In the genomic region with DNA sequence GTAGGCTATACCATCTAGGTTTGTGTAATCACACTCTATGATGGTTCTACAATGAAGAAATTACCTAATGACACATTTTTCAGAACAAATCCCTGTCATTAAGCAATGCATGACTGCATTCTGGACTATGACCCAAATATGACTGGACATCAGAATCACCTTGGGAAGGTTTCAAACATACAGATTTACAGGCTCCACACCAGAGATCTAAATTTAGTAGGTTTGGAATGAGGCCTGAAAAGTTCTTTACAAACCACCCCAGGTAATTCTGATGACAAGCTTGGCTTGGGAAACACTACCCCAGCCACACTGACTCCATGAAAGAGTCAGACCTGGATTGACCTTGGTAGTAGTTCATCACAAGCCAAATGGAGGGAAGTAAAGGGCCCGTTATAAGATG, we compare ENCODE assay signal across 24 cellular contexts.
"Had no signal": no experiment of that assay in that cellular context is flagged by ENCODE, and none has a peak within 500 bp of the region (broad histone marks: within the 10 kb centered on the region; RNA-seq: fewer than 3 reads in every experiment).

No MANE protein-coding gene starts in this region.

- DNase-seq: activated CD4-positive, alpha-beta T cell treated with anti-CD3 and anti-CD28 coated beads for 48 hours; activated CD4-positive, alpha-beta T cell treated with anti-CD3 and anti-CD28 coated beads, Interleukin-2, amount 50 U/mL, for 4 hours; activated CD4-positive, CD25-positive, alpha-beta regulatory T cell treated with anti-CD3 and anti-CD28 coated beads, Interleukin-2, amount 50 U/mL, for 72 hours; activated CD8-positive, alpha-beta memory T cell treated with anti-CD3 and anti-CD28 coated beads, Interleukin-2, amount 50 U/mL, for 48 hours; activated CD8-positive, alpha-beta T cell treated with anti-CD3 and anti-CD28 coated beads, Interleukin-2, amount 10 ng/mL, durations not matched to agents 7 days and 5 days; activated naive CD4-positive, alpha-beta T cell treated with anti-CD3 and anti-CD28 coated beads, Interleukin-2, amount 50 U/mL, for 16 hours; activated naive CD8-positive, alpha-beta T cell treated with anti-CD3 and anti-CD28 coated beads, Interleukin-2, amount 10 ng/mL, durations not matched to agents 7 days and 5 days; activated T-cell treated with anti-CD3 and anti-CD28 coated beads, Interleukin-2, amount 50 U/mL, for 1 hour; adrenal gland; anterior cingulate cortex; KG1; NCI-H1092; NCI-H1417; NCI-H1694; NCI-H2029 treated with DMSO at 0.1 percent for 48 hours; NCI-H345; NCI-H510A; NCI-H526 treated with DMSO at 0.1 percent for 48 hours; NCI-H82; SHP77 treated with DMSO at 0.1 percent for 48 hours; T-helper 17 cell; T-helper 9 cell had no signal

- H3K27me3 Mint-ChIP-seq: activated naive CD8-positive, alpha-beta T cell treated with anti-CD3 and anti-CD28 coated beads, Interleukin-2, amount 10 ng/mL, durations not matched to agents 7 days and 5 days; IgD-negative memory B cell; T-helper 17 cell had no signal

- H3K36me3 ChIP-seq: adrenal gland had no signal

- H3K4me1 Mint-ChIP-seq: IgD-negative memory B cell had no signal

- H3K9me3 ChIP-seq: adrenal gland had no signal

- H3K27ac Mint-ChIP-seq: activated CD8-positive, alpha-beta T cell treated with anti-CD3 and anti-CD28 coated beads, Interleukin-2, amount 10 ng/mL, durations not matched to agents 7 days and 5 days; activated naive CD8-positive, alpha-beta T cell treated with anti-CD3 and anti-CD28 coated beads, Interleukin-2, amount 10 ng/mL, durations not matched to agents 7 days and 5 days; IgD-negative memory B cell; T-helper 17 cell; WTC11 had no signal

- H3K27ac ChIP-seq: adrenal gland had no signal

- H3K4me3 Mint-ChIP-seq: activated CD8-positive, alpha-beta T cell treated with anti-CD3 and anti-CD28 coated beads, Interleukin-2, amount 10 ng/mL, durations not matched to agents 7 days and 5 days; activated naive CD8-positive, alpha-beta T cell treated with anti-CD3 and anti-CD28 coated beads, Interleukin-2, amount 10 ng/mL, durations not matched to agents 7 days and 5 days; IgD-negative memory B cell; T-helper 17 cell; WTC11 had no signal

- H3K4me1 ChIP-seq: adrenal gland had no signal

- H3K9me3 Mint-ChIP-seq: activated naive CD8-positive, alpha-beta T cell treated with anti-CD3 and anti-CD28 coated beads, Interleukin-2, amount 10 ng/mL, durations not matched to agents 7 days and 5 days had no signal

- H3K4me3 ChIP-seq: adrenal gland had no signal

- ATAC-seq: activated CD8-positive, alpha-beta T cell treated with anti-CD3 and anti-CD28 coated beads, Interleukin-2, amount 10 ng/mL, durations not matched to agents 7 days and 5 days; T-helper 17 cell; WTC11 had no signal

- H3K27me3 ChIP-seq: adrenal gland had no signal
